In the genomic region with DNA sequence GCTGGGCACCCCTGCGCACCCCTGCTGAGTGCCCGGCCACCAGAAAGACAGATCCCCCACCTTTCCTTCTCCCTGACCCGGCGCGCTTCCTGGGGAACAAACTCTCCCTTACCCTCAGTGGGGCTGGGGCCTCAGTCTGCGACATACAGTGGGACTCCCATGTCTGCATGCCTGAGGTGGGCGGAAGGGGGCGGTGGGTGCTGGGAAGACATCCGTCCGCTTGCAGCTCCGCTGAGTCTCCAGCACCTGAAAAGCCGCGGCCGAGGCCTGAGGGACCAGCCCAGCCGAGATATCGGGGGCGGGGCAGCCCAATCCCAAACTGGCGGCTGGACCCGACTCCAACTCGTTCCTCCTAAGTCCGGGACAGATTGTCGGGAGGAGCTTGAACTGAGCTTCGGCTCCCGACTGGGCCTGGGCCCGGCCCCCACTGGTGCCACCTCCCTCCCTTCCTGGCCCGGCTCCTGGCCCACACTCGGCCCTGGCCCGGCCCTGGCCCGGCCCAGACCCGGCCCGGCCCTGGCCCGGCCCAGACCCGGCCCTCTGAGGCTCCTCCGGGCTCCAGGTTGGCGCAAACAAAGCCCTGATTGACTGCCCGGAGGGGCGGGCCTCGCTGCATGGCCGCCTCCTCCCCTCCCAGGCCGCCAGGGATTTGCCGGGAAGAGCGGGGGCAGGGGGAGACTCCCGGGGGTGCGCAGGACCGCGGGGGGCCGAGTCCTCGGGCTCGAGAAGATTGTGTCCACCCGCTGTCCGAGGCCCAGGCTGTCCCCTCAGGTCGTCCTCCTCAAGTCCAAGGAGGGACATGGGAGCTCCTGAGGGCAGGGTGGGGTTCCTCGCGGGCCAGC, we compare ENCODE assay signal across 1 cellular context.
A peak's percentile ranks its signal among the peaks of the same experiment; 100 is the strongest.
TF ChIP-seq lines count a peak whose summit lies in the region.

No MANE protein-coding gene starts in this region.

TF ChIP-seq in HepG2, 621 proteins besides CTCF, POLR2A, EP300 and RAD21:
- TF ChIP-seq NFAT5 (CRISPR knock-in tag; IDR thresholded peaks at IDR 0.05) (no peak), HDAC1 (CRISPR knock-in tag; IDR thresholded peaks at IDR 0.05) (no peak), ZNF441 (CRISPR knock-in tag; IDR thresholded peaks at IDR 0.05; ENCODE audit: borderline replicate concordance) (no peak), E2F2 (CRISPR knock-in tag; IDR thresholded peaks at IDR 0.05; ENCODE audit: borderline replicate concordance) (no peak), ZBED4 (CRISPR knock-in tag; IDR thresholded peaks at IDR 0.05; ENCODE audit: borderline replicate concordance) (peak; percentile 91), ZFY (CRISPR knock-in tag; IDR thresholded peaks at IDR 0.05) (peak; percentile 29; the same call in 1 of the 2 replicates), KLF12 (CRISPR knock-in tag; IDR thresholded peaks at IDR 0.05; ENCODE audit: borderline replicate concordance) (no peak)
TF ChIP-seq in HepG2: peak in this region for 2.
